ENCODE assay signal across 21 cellular contexts in genomic region chr1:89881415-89882058, GRCh38.
DNase-seq lines count a peak whose midpoint lies in the region; ATAC-seq and TF ChIP-seq lines count a peak whose summit lies in the region.
"Had no signal": no experiment of that assay in that cellular context is flagged by ENCODE, and none has a peak within 500 bp of the region (broad histone marks: within the 10 kb centered on the region; RNA-seq: fewer than 3 reads in every experiment).

No MANE protein-coding gene starts in this region.

- H3K27me3 Mint-ChIP-seq in activated CD4-positive, alpha-beta T cell treated with anti-CD3 and anti-CD28 coated beads, Interleukin-2, amount 10 ng/mL, durations not matched to agents 24 days and 14 days, result no peaks in the 10 kb centered on the region
- H3K27me3 Mint-ChIP-seq: activated B cell treated with CpG ODN at 0.5 μM for 24 hours; memory B cell; naive thymus-derived CD8-positive, alpha-beta T cell; progenitor cell of endocrine pancreas; stimulated activated memory B cell treated with anti-CD40 and anti-IgM and Interleukin-4, amounts not matched to agents 10 μg/mL and 1 μg/mL and 100 μg/mL, for 72 hours had no signal

- no peak overlapping the region for H3K27ac Mint-ChIP-seq in activated CD4-positive, alpha-beta T cell treated with anti-CD3 and anti-CD28 coated beads, Interleukin-2, amount 10 ng/mL, durations not matched to agents 24 days and 14 days
- H3K27ac Mint-ChIP-seq: activated B cell treated with CpG ODN at 0.5 μM for 24 hours; memory B cell; progenitor cell of endocrine pancreas; stimulated activated memory B cell treated with anti-CD40 and anti-IgM and Interleukin-4, amounts not matched to agents 10 μg/mL and 1 μg/mL and 100 μg/mL, for 72 hours; T-helper 1 cell treated with Interleukin-12 subunit alpha and Interleukin-12 subunit beta and Interleukin-4 antibody, amounts not matched to agents 30 μg/mL and 1 μg/mL, for 36 hours had no signal

- H3K36me3 Mint-ChIP-seq in activated CD4-positive, alpha-beta T cell treated with anti-CD3 and anti-CD28 coated beads, Interleukin-2, amount 10 ng/mL, durations not matched to agents 24 days and 14 days (ENCODE audit: low read depth), result peaks cover 52% of the 10 kb centered on the region

- ATAC-seq in GM18517 (IDR thresholded peaks at IDR 0.05; ENCODE audit: unreplicated experiment) (no peak), GM21528 (IDR thresholded peaks at IDR 0.05; ENCODE audit: low FRiP score, unreplicated experiment) (no peak), HG03045 (IDR thresholded peaks at IDR 0.05; ENCODE audit: unreplicated experiment) (no peak)
- ATAC-seq: naive thymus-derived CD8-positive, alpha-beta T cell; stimulated activated memory B cell treated with anti-CD40 and anti-IgM and Interleukin-4, amounts not matched to agents 10 μg/mL and 1 μg/mL and 100 μg/mL, for 72 hours had no signal

- peaks cover 22% of the 10 kb centered on the region for H3K9me3 Mint-ChIP-seq in activated CD4-positive, alpha-beta T cell treated with anti-CD3 and anti-CD28 coated beads, Interleukin-2, amount 10 ng/mL, durations not matched to agents 24 days and 14 days

- TF ChIP-seq POLR2A in erythroblast (IDR thresholded peaks at IDR 0.05; ENCODE audit: low read length), result no peak

- peaks cover 11% of the 10 kb centered on the region for H3K4me1 Mint-ChIP-seq in activated CD4-positive, alpha-beta T cell treated with anti-CD3 and anti-CD28 coated beads, Interleukin-2, amount 10 ng/mL, durations not matched to agents 24 days and 14 days

- peak; percentile 17 for DNase-seq in activated CD4-positive, alpha-beta T cell treated with anti-CD3 and anti-CD28 coated beads for 48 hours
- no peak for DNase-seq in activated CD4-positive, alpha-beta T cell treated with anti-CD3 and anti-CD28 coated beads, Interleukin-2, amount 10 ng/mL, durations not matched to agents 24 days and 14 days
- peak; percentile 31 for DNase-seq in GF-D8 (lab: John Stamatoyannopoulos, UW)
- DNase-seq in NCI-H226, result peak; percentile 14
- DNase-seq in erythroblast (lab: John Stamatoyannopoulos, UW), result peak; percentile 43 to 45
- DNase-seq: activated B cell treated with CpG ODN at 0.5 μM for 24 hours; activated CD8-positive, alpha-beta memory T cell treated with anti-CD3 and anti-CD28 coated beads, Interleukin-2, amount 50 U/mL, for 48 hours; adrenal gland; dorsolateral prefrontal cortex; Karpas-422; naive thymus-derived CD8-positive, alpha-beta T cell; NCI-H146; upper lobe of left lung had no signal

- H3K4me3 Mint-ChIP-seq in activated CD4-positive, alpha-beta T cell treated with anti-CD3 and anti-CD28 coated beads, Interleukin-2, amount 10 ng/mL, durations not matched to agents 24 days and 14 days, result no peak overlapping the region
- H3K4me3 Mint-ChIP-seq: activated B cell treated with CpG ODN at 0.5 μM for 24 hours; CD14-positive monocyte; memory B cell; naive thymus-derived CD8-positive, alpha-beta T cell; stimulated activated memory B cell treated with anti-CD40 and anti-IgM and Interleukin-4, amounts not matched to agents 10 μg/mL and 1 μg/mL and 100 μg/mL, for 72 hours; T-helper 1 cell treated with Interleukin-12 subunit alpha and Interleukin-12 subunit beta and Interleukin-4 antibody, amounts not matched to agents 30 μg/mL and 1 μg/mL, for 36 hours had no signal

- intact Hi-C loops in activated CD4-positive, alpha-beta T cell treated with anti-CD3 and anti-CD28 coated beads, Interleukin-2, amount 10 ng/mL, durations not matched to agents 24 days and 14 days (cut with micrococcal nuclease), result loop anchor here (1.0 kb wide), 1 partner anchor 26 kb away; no protein-coding TSS in a partner anchor
